20 cellular contexts compared by ENCODE assay signal in genomic region chr6:138685257-138685656, GRCh38.
"Had no signal": no experiment of that assay in that cellular context is flagged by ENCODE, and none has a peak within 500 bp of the region (broad histone marks: within the 10 kb centered on the region; RNA-seq: fewer than 3 reads in every experiment).

No MANE protein-coding gene starts in this region.

- ATAC-seq: activated naive CD8-positive, alpha-beta T cell treated with anti-CD3 and anti-CD28 coated beads, Interleukin-2, amount 50 U/mL, for 24 hours; effector memory CD8-positive, alpha-beta T cell; mucosa of descending colon; naive thymus-derived CD4-positive, alpha-beta T cell; pancreas; stimulated activated effector memory CD8-positive, alpha-beta T cell treated with anti-CD3 and anti-CD28 coated beads, Interleukin-12 subunit alpha, Interleukin-12 subunit beta, amount 100 ng/mL, for 72 hours had no signal

- H3K27me3 ChIP-seq: pancreas had no signal

- H3K4me1 Mint-ChIP-seq: activated naive CD8-positive, alpha-beta T cell treated with anti-CD3 and anti-CD28 coated beads, Interleukin-2, amount 50 U/mL, for 24 hours; memory B cell; naive thymus-derived CD4-positive, alpha-beta T cell; stimulated activated effector memory CD8-positive, alpha-beta T cell treated with anti-CD3 and anti-CD28 coated beads, Interleukin-12 subunit alpha, Interleukin-12 subunit beta, amount 100 ng/mL, for 72 hours had no signal

- H3K27ac ChIP-seq: left ventricle myocardium inferior, pancreas, thoracic aorta, VCaP had no signal

- H3K9me3 ChIP-seq: left ventricle myocardium inferior, mucosa of descending colon, pancreas, thoracic aorta had no signal

- H3K36me3 Mint-ChIP-seq: memory B cell; naive thymus-derived CD4-positive, alpha-beta T cell; stimulated activated effector memory CD8-positive, alpha-beta T cell treated with anti-CD3 and anti-CD28 coated beads, Interleukin-12 subunit alpha, Interleukin-12 subunit beta, amount 100 ng/mL, for 72 hours had no signal

- H3K36me3 ChIP-seq: left ventricle myocardium inferior, pancreas, thoracic aorta had no signal

- DNase-seq: activated CD4-positive, alpha-beta T cell treated with anti-CD3 and anti-CD28 coated beads for 1 hour; activated CD4-positive, alpha-beta T cell treated with anti-CD3 and anti-CD28 coated beads, Interleukin-2, amount 50 U/mL, for 4 hours; activated naive CD4-positive, alpha-beta T cell treated with anti-CD3 and anti-CD28 coated beads for 36 hours; activated naive CD8-positive, alpha-beta T cell treated with anti-CD3 and anti-CD28 coated beads, Interleukin-2, amount 50 U/mL, for 24 hours; activated T-cell treated with anti-CD3 and anti-CD28 coated beads for 4 hours; aorta; effector memory CD8-positive, alpha-beta T cell; hypothalamus; left ventricle myocardium inferior; mucosa of descending colon; naive thymus-derived CD4-positive, alpha-beta T cell; pancreas; stimulated activated CD4-positive, alpha-beta T cell treated with anti-CD3 and anti-CD28 coated beads, Interleukin-12 subunit alpha, Interleukin-12 subunit beta, amount 100 ng/mL, for 4 hours; stimulated activated CD4-positive, alpha-beta T cell treated with anti-CD3 and anti-CD28 coated beads, Interleukin-2, amount 100 ng/mL, for 24 hours; T-helper 9 cell had no signal

- H3K27me3 Mint-ChIP-seq: dendritic cell treated with granulocyte-macrophage colony-stimulating factor and Interleukin-4, amounts not matched to agents 40 ng/mL and 50 ng/mL, for 4 days; effector memory CD8-positive, alpha-beta T cell; memory B cell had no signal

- H3K4me1 ChIP-seq: left ventricle myocardium inferior, pancreas had no signal

- H3K4me3 ChIP-seq: left ventricle myocardium inferior, mucosa of descending colon, pancreas, thoracic aorta had no signal

- H3K27ac Mint-ChIP-seq: activated naive CD4-positive, alpha-beta T cell treated with anti-CD3 and anti-CD28 coated beads for 36 hours; activated naive CD8-positive, alpha-beta T cell treated with anti-CD3 and anti-CD28 coated beads, Interleukin-2, amount 50 U/mL, for 24 hours; dendritic cell treated with granulocyte-macrophage colony-stimulating factor and Interleukin-4, amounts not matched to agents 40 ng/mL and 50 ng/mL, for 4 days; effector memory CD8-positive, alpha-beta T cell; memory B cell; naive thymus-derived CD4-positive, alpha-beta T cell; stimulated activated effector memory CD8-positive, alpha-beta T cell treated with anti-CD3 and anti-CD28 coated beads, Interleukin-12 subunit alpha, Interleukin-12 subunit beta, amount 100 ng/mL, for 72 hours had no signal

- H3K9me3 Mint-ChIP-seq: activated naive CD4-positive, alpha-beta T cell treated with anti-CD3 and anti-CD28 coated beads for 36 hours; activated naive CD8-positive, alpha-beta T cell treated with anti-CD3 and anti-CD28 coated beads, Interleukin-2, amount 50 U/mL, for 24 hours; dendritic cell treated with granulocyte-macrophage colony-stimulating factor and Interleukin-4, amounts not matched to agents 40 ng/mL and 50 ng/mL, for 4 days; effector memory CD8-positive, alpha-beta T cell; memory B cell; naive thymus-derived CD4-positive, alpha-beta T cell; stimulated activated effector memory CD8-positive, alpha-beta T cell treated with anti-CD3 and anti-CD28 coated beads, Interleukin-12 subunit alpha, Interleukin-12 subunit beta, amount 100 ng/mL, for 72 hours had no signal

- H3K4me3 Mint-ChIP-seq: activated naive CD4-positive, alpha-beta T cell treated with anti-CD3 and anti-CD28 coated beads for 36 hours; activated naive CD8-positive, alpha-beta T cell treated with anti-CD3 and anti-CD28 coated beads, Interleukin-2, amount 50 U/mL, for 24 hours; dendritic cell treated with granulocyte-macrophage colony-stimulating factor and Interleukin-4, amounts not matched to agents 40 ng/mL and 50 ng/mL, for 4 days; effector memory CD8-positive, alpha-beta T cell; memory B cell; naive thymus-derived CD4-positive, alpha-beta T cell; stimulated activated effector memory CD8-positive, alpha-beta T cell treated with anti-CD3 and anti-CD28 coated beads, Interleukin-12 subunit alpha, Interleukin-12 subunit beta, amount 100 ng/mL, for 72 hours had no signal
